1 cellular context compared by ENCODE assay signal in the genomic region with DNA sequence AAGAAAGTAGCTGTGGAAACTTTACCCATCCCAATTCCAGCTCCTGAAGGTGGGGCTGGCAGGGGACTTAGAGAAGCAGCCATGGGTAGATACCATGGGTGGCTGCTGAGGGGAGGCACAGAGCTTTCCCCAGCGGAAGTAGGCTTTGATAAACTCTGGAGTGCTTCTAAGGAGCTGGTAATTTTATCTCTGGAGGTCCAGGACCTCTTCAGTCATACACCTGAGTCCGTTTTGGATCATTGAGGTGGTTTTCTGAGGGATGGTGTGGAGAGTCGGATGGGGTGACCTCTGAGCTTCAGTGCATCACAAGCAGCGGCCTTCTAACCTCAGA.
TF ChIP-seq lines count a peak whose summit lies in the region.

No MANE protein-coding gene starts in this region.

TF ChIP-seq in A549, 52 proteins besides CTCF, POLR2A, EP300 and RAD21:
- TF ChIP-seq, protein P1, sequence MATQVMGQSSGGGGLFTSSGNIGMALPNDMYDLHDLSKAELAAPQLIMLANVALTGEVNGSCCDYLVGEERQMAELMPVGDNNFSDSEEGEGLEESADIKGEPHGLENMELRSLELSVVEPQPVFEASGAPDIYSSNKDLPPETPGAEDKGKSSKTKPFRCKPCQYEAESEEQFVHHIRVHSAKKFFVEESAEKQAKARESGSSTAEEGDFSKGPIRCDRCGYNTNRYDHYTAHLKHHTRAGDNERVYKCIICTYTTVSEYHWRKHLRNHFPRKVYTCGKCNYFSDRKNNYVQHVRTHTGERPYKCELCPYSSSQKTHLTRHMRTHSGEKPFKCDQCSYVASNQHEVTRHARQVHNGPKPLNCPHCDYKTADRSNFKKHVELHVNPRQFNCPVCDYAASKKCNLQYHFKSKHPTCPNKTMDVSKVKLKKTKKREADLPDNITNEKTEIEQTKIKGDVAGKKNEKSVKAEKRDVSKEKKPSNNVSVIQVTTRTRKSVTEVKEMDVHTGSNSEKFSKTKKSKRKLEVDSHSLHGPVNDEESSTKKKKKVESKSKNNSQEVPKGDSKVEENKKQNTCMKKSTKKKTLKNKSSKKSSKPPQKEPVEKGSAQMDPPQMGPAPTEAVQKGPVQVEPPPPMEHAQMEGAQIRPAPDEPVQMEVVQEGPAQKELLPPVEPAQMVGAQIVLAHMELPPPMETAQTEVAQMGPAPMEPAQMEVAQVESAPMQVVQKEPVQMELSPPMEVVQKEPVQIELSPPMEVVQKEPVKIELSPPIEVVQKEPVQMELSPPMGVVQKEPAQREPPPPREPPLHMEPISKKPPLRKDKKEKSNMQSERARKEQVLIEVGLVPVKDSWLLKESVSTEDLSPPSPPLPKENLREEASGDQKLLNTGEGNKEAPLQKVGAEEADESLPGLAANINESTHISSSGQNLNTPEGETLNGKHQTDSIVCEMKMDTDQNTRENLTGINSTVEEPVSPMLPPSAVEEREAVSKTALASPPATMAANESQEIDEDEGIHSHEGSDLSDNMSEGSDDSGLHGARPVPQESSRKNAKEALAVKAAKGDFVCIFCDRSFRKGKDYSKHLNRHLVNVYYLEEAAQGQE (IDR thresholded peaks at IDR 0.05), result no peak
- TF ChIP-seq RARB (CRISPR knock-in tag; IDR thresholded peaks at IDR 0.05) (no peak), PHF8 (IDR thresholded peaks at IDR 0.05; ENCODE audit: borderline replicate concordance, low read depth) (no peak), ZSCAN20 (CRISPR knock-in tag; IDR thresholded peaks at IDR 0.05) (no peak), NPAS2 (CRISPR knock-in tag; IDR thresholded peaks at IDR 0.05; ENCODE audit: borderline replicate concordance) (no peak), HOXA7 (CRISPR knock-in tag; IDR thresholded peaks at IDR 0.05) (no peak), ZNF302 (CRISPR knock-in tag; IDR thresholded peaks at IDR 0.05) (no peak), NFE2L2 (conservative IDR thresholded peaks at IDR 0.05; ENCODE audit: low read length) (no peak), EHMT2 (IDR thresholded peaks at IDR 0.05; ENCODE audit: low read depth) (no peak), KDM5A (IDR thresholded peaks at IDR 0.05) (no peak)
